ENCODE assay signal across 1 cellular context in genomic region chr17:30790279-30790678, GRCh38.
TF ChIP-seq lines count a peak whose summit lies in the region.

No MANE protein-coding gene starts in this region.

TF ChIP-seq in GM12878, 131 proteins besides CTCF, POLR2A, EP300 and RAD21:
- TF ChIP-seq ATF7 (IDR thresholded peaks at IDR 0.05; ENCODE audit: low read depth) (peak; percentile 57; the same call in 1 of the 2 replicates), TBL1XR1 (IDR thresholded peaks at IDR 0.05; ENCODE audit: low read depth, low read length) (no peak), MEF2B (IDR thresholded peaks at IDR 0.05; ENCODE audit: partially characterized antibody, poor library complexity, severe bottlenecking) (no peak), BHLHE40 (IDR thresholded peaks at IDR 0.05; ENCODE audit: borderline replicate concordance in 1 of 2, low read depth in 2 of 2, low read length in 1 of 2) (no peak), ZNF687 (IDR thresholded peaks at IDR 0.05) (no peak), PBX3 (IDR thresholded peaks at IDR 0.05; ENCODE audit: insufficient replicate concordance, low read depth, low read length) (no peak), RCOR1 (conservative IDR thresholded peaks at IDR 0.05; ENCODE audit: low read depth, low read length) (no peak), EED (IDR thresholded peaks at IDR 0.05; ENCODE audit: low read depth) (no peak), SMAD1 (IDR thresholded peaks at IDR 0.05; ENCODE audit: low read depth, partially characterized antibody) (no peak), IKZF1 (conservative IDR thresholded peaks at IDR 0.05) (no peak), ESRRA (IDR thresholded peaks at IDR 0.05; ENCODE audit: low read length) (no peak), NFYA (IDR thresholded peaks at IDR 0.05; ENCODE audit: borderline replicate concordance, low read depth, low read length) (no peak), RELB (IDR thresholded peaks at IDR 0.05; ENCODE audit: low read depth) (0 out of 2 replicates have a peak, but pooled peaks have one; percentile 25), ZBTB40 (IDR thresholded peaks at IDR 0.05; ENCODE audit: borderline replicate concordance) (no peak), PRDM15 (CRISPR knock-in tag; IDR thresholded peaks at IDR 0.05) (no peak), POLR2AphosphoS5 (IDR thresholded peaks at IDR 0.05; ENCODE audit: low read length) (no peak), MYB (IDR thresholded peaks at IDR 0.05; ENCODE audit: borderline replicate concordance, low read depth, low read length) (no peak), MTA2 (IDR thresholded peaks at IDR 0.05; ENCODE audit: low read depth) (peak; percentile 45; the same call in 1 of the 2 replicates), CEBPZ (IDR thresholded peaks at IDR 0.05; ENCODE audit: low read depth, low read length) (no peak)
